ENCODE assay signal across 23 cellular contexts in the genomic region with DNA sequence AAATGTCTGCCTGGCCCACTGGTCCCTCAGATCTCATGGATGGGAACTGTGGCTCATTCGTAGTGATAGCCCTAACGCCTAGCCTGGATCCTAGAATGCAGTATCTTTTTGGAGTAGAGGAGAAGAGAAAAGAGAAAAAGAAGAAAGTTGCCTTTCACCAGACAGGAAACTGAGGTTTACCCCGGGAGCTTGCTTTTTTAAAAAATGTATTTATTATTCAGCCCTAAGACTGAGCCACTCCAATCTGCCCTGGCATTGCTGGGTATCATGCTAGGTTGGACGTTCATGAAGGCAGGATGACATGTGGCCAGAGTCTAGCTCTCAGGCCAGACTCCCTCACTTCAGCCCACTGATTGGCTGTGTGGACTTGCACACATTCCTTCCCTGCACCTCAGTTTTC. TPM values are rescaled to one million over a fixed set of nuclear protein-coding genes. Genes with fewer than 3 reads are reported as not detected.
DNase-seq lines count a peak whose midpoint lies in the region; TF ChIP-seq lines count a peak whose summit lies in the region.
"Had no signal": no experiment of that assay in that cellular context is flagged by ENCODE, and none has a peak within 500 bp of the region (broad histone marks: within the 10 kb centered on the region; RNA-seq: fewer than 3 reads in every experiment).

No MANE protein-coding gene starts in this region.

- peak overlapping the region; percentile 43 for H3K9ac ChIP-seq in Loucy (ENCODE audit: low read depth, low read length, poor library complexity, severe bottlenecking)

- H3K4me2 ChIP-seq in Loucy (ENCODE audit: low read depth, low read length, poor library complexity, severe bottlenecking): peak overlapping the region; percentile 59

- H3K4me1 ChIP-seq in Loucy (ENCODE audit: insufficient read depth, low read length, poor library complexity, severe bottlenecking) (peaks cover 63% of the 10 kb centered on the region), spleen (peaks cover 39 to 100% (median 92%) of the 10 kb centered on the region in 6 donors), esophagus muscularis mucosa (peaks cover 11 to 45% (median 38%) of the 10 kb centered on the region in 4 donors), thyroid gland (peaks cover 13 to 26% of the 10 kb centered on the region in 2 donors)

- peaks cover 100% of the 10 kb centered on the region for H3K4me1 Mint-ChIP-seq in activated T-cell treated with anti-CD3 and anti-CD28 coated beads, Interleukin-2, amount 50 U/mL, for 24 hours (ENCODE audit: low read depth)
- peaks cover 96% of the 10 kb centered on the region for H3K4me1 Mint-ChIP-seq in activated naive CD8-positive, alpha-beta T cell (ENCODE audit: low read depth)

- no peak for TF ChIP-seq POLR2A in spleen (IDR thresholded peaks at IDR 0.05)
- TF ChIP-seq POLR2A in esophagus muscularis mucosa (IDR thresholded peaks at IDR 0.05; ENCODE audit: low read depth): no peak
- TF ChIP-seq POLR2A in thyroid gland (IDR thresholded peaks at IDR 0.05): no peak

- no peak overlapping the region for H2AFZ ChIP-seq in Loucy (ENCODE audit: low read length)

- H3K27me3 ChIP-seq in Loucy (ENCODE audit: insufficient read depth, low read length, poor library complexity, severe bottlenecking) (no peaks in the 10 kb centered on the region), spleen (replicated peaks in 1 of 7) (no peaks in the 10 kb centered on the region), esophagus muscularis mucosa (no peaks in the 10 kb centered on the region), thyroid gland (no peaks in the 10 kb centered on the region)
- H3K27me3 ChIP-seq: dorsolateral prefrontal cortex had no signal

- H4K20me1 ChIP-seq in Loucy (ENCODE audit: insufficient read depth, low read length, poor library complexity, severe bottlenecking): no peaks in the 10 kb centered on the region

- intact Hi-C loops in spleen (cut with DNase I; ENCODE audit: low total_unique reads): no loop called here
- intact Hi-C loops in esophagus muscularis mucosa (cut with DNase I): no loop called here
- intact Hi-C loops in thyroid gland (cut with DNase I): no loop called here

- no peaks in the 10 kb centered on the region for H3K9me2 ChIP-seq in Loucy (replicated peaks; ENCODE audit: low read depth, low read length)

- TF ChIP-seq EP300 in esophagus muscularis mucosa (IDR thresholded peaks at IDR 0.05): no peak

- WGBS in spleen, 5 donors: 26 to 55% (median 40%) methylated on average over 4 of the region's 4 CpGs
- 61% methylated on average over 4 of the region's 4 CpGs for WGBS in esophagus muscularis mucosa
- 65 to 66% methylated on average over 4 of the region's 4 CpGs for WGBS in thyroid gland, 2 donors

- H3K36me3 ChIP-seq in Loucy (ENCODE audit: insufficient read depth, low read length) (no peaks in the 10 kb centered on the region), spleen (peaks cover 0 to 5% (median 0%) of the 10 kb centered on the region in 6 donors), esophagus muscularis mucosa (peaks cover 0 to 15% (median 4%) of the 10 kb centered on the region in 4 donors), thyroid gland (no peaks in the 10 kb centered on the region)

- DNase-seq in activated T-cell treated with anti-CD3 and anti-CD28 coated beads, Interleukin-2, amount 50 U/mL, for 24 hours: no peak
- DNase-seq in activated T-cell treated with anti-CD3 and anti-CD28 coated beads, Interleukin-2, amount 50 U/mL, for 48 hours: no peak
- DNase-seq in spleen: no peak
- DNase-seq in NCI-H510A (lab: John Stamatoyannopoulos, UW): no peak
- no peak for DNase-seq in esophagus muscularis mucosa (ENCODE audit: extremely low spot score)
- DNase-seq in thyroid gland: no peak
- DNase-seq: activated CD4-positive, alpha-beta T cell treated with anti-CD3 and anti-CD28 coated beads for 48 hours; aorta; C1 segment of cervical spinal cord; caudate nucleus; DMS 273 treated with DMSO at 0.1 percent for 48 hours; dorsolateral prefrontal cortex; foreskin fibroblast; left ventricle myocardium superior; NCI-H1417 treated with DMSO at 0.1 percent for 48 hours; NCI-H526; small intestine; stimulated activated CD4-positive, alpha-beta T cell treated with anti-CD3 and anti-CD28 coated beads, Interleukin-2, amount 100 ng/mL, for 48 hours had no signal

- TF ChIP-seq CTCF in Loucy (conservative IDR thresholded peaks at IDR 0.05; ENCODE audit: low read length) (no peak), spleen (IDR thresholded peaks at IDR 0.05 in 8 of 11, conservative IDR thresholded peaks at IDR 0.05 in 3 of 11) (no peak), esophagus muscularis mucosa (IDR thresholded peaks at IDR 0.05) (no peak), thyroid gland (IDR thresholded peaks at IDR 0.05) (no peak)

- H3K36me3 Mint-ChIP-seq in activated T-cell treated with anti-CD3 and anti-CD28 coated beads, Interleukin-2, amount 50 U/mL, for 24 hours (ENCODE audit: low read depth): peaks cover 22% of the 10 kb centered on the region
- H3K36me3 Mint-ChIP-seq in activated naive CD8-positive, alpha-beta T cell: peaks cover 6% of the 10 kb centered on the region

- H3K9me3 Mint-ChIP-seq in activated T-cell treated with anti-CD3 and anti-CD28 coated beads, Interleukin-2, amount 50 U/mL, for 24 hours: no peaks in the 10 kb centered on the region
- no peaks in the 10 kb centered on the region for H3K9me3 Mint-ChIP-seq in activated naive CD8-positive, alpha-beta T cell (ENCODE audit: low read depth)

- no peaks in the 10 kb centered on the region for H3K27me3 Mint-ChIP-seq in activated T-cell treated with anti-CD3 and anti-CD28 coated beads, Interleukin-2, amount 50 U/mL, for 24 hours
- H3K27me3 Mint-ChIP-seq in activated naive CD8-positive, alpha-beta T cell: no peaks in the 10 kb centered on the region

- H3K4me3 Mint-ChIP-seq in activated T-cell treated with anti-CD3 and anti-CD28 coated beads, Interleukin-2, amount 50 U/mL, for 24 hours: peak overlapping the region; percentile 6
- peak overlapping the region; percentile 72 for H3K4me3 Mint-ChIP-seq in activated naive CD8-positive, alpha-beta T cell

- H3K4me3 ChIP-seq in Loucy (ENCODE audit: low read length, poor library complexity, severe bottlenecking): no peak overlapping the region
- H3K4me3 ChIP-seq in spleen: no peak overlapping the region
- no peak overlapping the region for H3K4me3 ChIP-seq in esophagus muscularis mucosa
- no peak overlapping the region for H3K4me3 ChIP-seq in thyroid gland (replicated peaks in 1 of 3)
- H3K4me3 ChIP-seq: dorsolateral prefrontal cortex had no signal

- H3K27ac Mint-ChIP-seq in activated T-cell treated with anti-CD3 and anti-CD28 coated beads, Interleukin-2, amount 50 U/mL, for 24 hours: peak overlapping the region; percentile 98
- H3K27ac Mint-ChIP-seq in activated naive CD8-positive, alpha-beta T cell: peak overlapping the region; percentile 98

- H3F3A ChIP-seq in Loucy (ENCODE audit: low read depth): no peaks in the 10 kb centered on the region

- H3K27ac ChIP-seq in spleen (peak overlapping the region in 6 of 8 donors; percentile 25 to 98 (median 81)), esophagus muscularis mucosa (replicated peaks in 1 of 4) (no peak overlapping the region), thyroid gland (no peak overlapping the region)
- H3K27ac ChIP-seq: dorsolateral prefrontal cortex, epithelial cell of prostate had no signal

- no peaks in the 10 kb centered on the region for H3K79me2 ChIP-seq in Loucy (ENCODE audit: insufficient read depth, low read length)

- H3K9me3 ChIP-seq in Loucy (ENCODE audit: insufficient read depth, low read depth, low read length) (no peaks in the 10 kb centered on the region), spleen (peaks cover 0 to 5% (median 0%) of the 10 kb centered on the region in 8 donors), esophagus muscularis mucosa (peaks cover 0 to 7% (median 0%) of the 10 kb centered on the region in 4 donors), thyroid gland (no peaks in the 10 kb centered on the region)

RNA-seq across cellular contexts. Expression of gene C10orf105, which starts 21.5 kb away (rescaled TPM):
- total RNA-seq in spleen: 1 to 10 TPM; 1.4 to 4.4 (median 3.4) TPM
- polyA plus RNA-seq in spleen: under 1 TPM; 0.08 to 0.38 (median 0.20) TPM
- total RNA-seq in esophagus muscularis mucosa: under 1 TPM in 3 of 4 donors, not detected in 1; 0.06 to 0.17 (median 0.11) TPM
- not detected for total RNA-seq in thyroid gland
- total RNA-seq: A673, MCF 10A had no signal
- polyA plus RNA-seq: aorta had no signal

RNA-seq across cellular contexts. Expression of gene VSIR, which starts 32.3 kb away (rescaled TPM):
- total RNA-seq in spleen (100 to 1,000 TPM; 202 to 512 (median 313) TPM), esophagus muscularis mucosa (100 to 1,000 TPM in 2 of 4 donors, 10 to 100 TPM in 2; 37.8 to 118 (median 90.3) TPM), thyroid gland (10 to 100 TPM; 20.0 to 27.2 (median 21.3) TPM)
- polyA plus RNA-seq in spleen: 10 to 100 TPM; 34.5 to 84.3 (median 50.4) TPM
- total RNA-seq: A673 had no signal

Comparison
In these comparisons a context has a peak if more than half of its experiments do, and no peak if none do; other contexts are left out.
1. H3K27ac ChIP-seq: peak in spleen (6 of 8); none in esophagus muscularis mucosa (0 of 4) and thyroid gland (0 of 3).